22 cellular contexts compared by ENCODE assay signal in the genomic region with DNA sequence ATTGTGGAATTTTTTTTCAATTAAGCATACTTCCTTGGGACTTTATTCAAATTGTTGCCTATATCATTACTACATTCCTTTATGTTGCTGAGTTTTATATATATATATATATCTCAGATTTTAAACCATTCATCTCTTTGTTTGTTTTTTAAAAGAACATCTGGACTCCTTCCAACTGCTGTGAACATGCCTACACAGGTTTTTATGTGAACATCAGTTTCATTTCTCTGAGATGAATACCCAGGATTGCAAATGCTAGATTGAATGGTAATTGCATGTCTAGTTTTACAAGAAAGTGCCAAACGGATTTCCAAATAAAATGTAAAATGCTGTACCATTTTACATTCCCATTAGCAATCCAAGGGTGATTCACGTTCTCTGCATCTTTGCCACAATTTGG.
A peak's percentile ranks its signal among the peaks of the same experiment; 100 is the strongest.
DNase-seq lines count a peak whose midpoint lies in the region; ATAC-seq and TF ChIP-seq lines count a peak whose summit lies in the region.
"Had no signal": no experiment of that assay in that cellular context is flagged by ENCODE, and none has a peak within 500 bp of the region (broad histone marks: within the 10 kb centered on the region; RNA-seq: fewer than 3 reads in every experiment).

No MANE protein-coding gene starts in this region.

- TF ChIP-seq CTCF in foreskin keratinocyte (conservative IDR thresholded peaks at IDR 0.05): no peak
- TF ChIP-seq CTCF in transverse colon (IDR thresholded peaks at IDR 0.05): no peak

- WGBS in transverse colon (ENCODE audit: low coverage in 1 of 2), 2 donors: 55 to 67% methylated on average over 2 of the region's 2 CpGs

- H3K36me3 ChIP-seq in transverse colon: no peaks in the 10 kb centered on the region

- H3K27ac ChIP-seq in foreskin keratinocyte (no peak overlapping the region), transverse colon (no peak overlapping the region)
- H3K27ac ChIP-seq: 22Rv1, C4-2B, KMS-11, RWPE1, SK-N-MC had no signal

- H3K27me3 ChIP-seq in foreskin keratinocyte (no peaks in the 10 kb centered on the region), transverse colon (no peaks in the 10 kb centered on the region)

- no peak for TF ChIP-seq EP300 in transverse colon (IDR thresholded peaks at IDR 0.05; ENCODE audit: low read depth)

- H3K4me3 ChIP-seq in transverse colon: no peak overlapping the region
- H3K4me3 ChIP-seq: SK-N-MC had no signal

- DNase-seq in NCI-H1105 treated with DMSO at 0.1 percent for 48 hours (lab: John Stamatoyannopoulos, UW) (peak; percentile 11), NCI-H1105 (lab: John Stamatoyannopoulos, UW) (no peak), NCI-H1694 (lab: John Stamatoyannopoulos, UW) (peak; percentile 67), NCI-H446 treated with DMSO at 0.1 percent for 48 hours (lab: John Stamatoyannopoulos, UW) (peak; percentile 38), foreskin keratinocyte (peak; percentile 19 to 30), transverse colon (no peak), NCI-H748 (lab: John Stamatoyannopoulos, UW; ENCODE audit: unreplicated experiment) (no peak)
- DNase-seq: Caco-2; CD8-positive, alpha-beta T cell; DMS79 treated with DMSO at 0.1 percent for 48 hours; HCEC 1CT; MV-4-11; NCI-H2081 treated with DMSO at 0.1 percent for 48 hours; NCI-H510A treated with DMSO at 0.1 percent for 48 hours; SIG-M5 had no signal

- H3K4me1 ChIP-seq in foreskin keratinocyte (no peaks in the 10 kb centered on the region), transverse colon (no peaks in the 10 kb centered on the region)
- H3K4me1 ChIP-seq: Caco-2 had no signal

- no peak for ATAC-seq in foreskin keratinocyte
- no peak for ATAC-seq in HG03095 (IDR thresholded peaks at IDR 0.05; ENCODE audit: unreplicated experiment)
- ATAC-seq: CD8-positive, alpha-beta T cell; Panc1 had no signal

- no peak for TF ChIP-seq POLR2A in transverse colon (IDR thresholded peaks at IDR 0.05)

- in situ Hi-C loops in transverse colon (cut with MboI; ENCODE audit: low pct_ligation_motif_present in 1 of 4, low pct_unique_long_range_greater_than_20kb in 1 of 4, low sequenced_read_pairs in 3 of 4): no loop called here

- H3K9me3 ChIP-seq in transverse colon: no peaks in the 10 kb centered on the region
- H3K9me3 ChIP-seq: Caco-2 had no signal

- intact Hi-C loops in transverse colon (cut with DNase I; ENCODE audit: low total_unique reads): no loop called here

Comparison
In these comparisons a context has a peak if more than half of its experiments do, and no peak if none do; other contexts are left out.
1. DNase-seq: peak in NCI-H1105 treated with DMSO at 0.1 percent for 48 hours (single experiment), NCI-H1694 (single experiment), NCI-H446 treated with DMSO at 0.1 percent for 48 hours (single experiment) and foreskin keratinocyte (2 of 2); none in NCI-H1105 (single experiment), transverse colon (single experiment) and NCI-H748 (single experiment).